Comparison of ENCODE assay signal across 2 cellular contexts in genomic region chr3:33398410-33398809, GRCh38.
TF ChIP-seq lines count a peak whose summit lies in the region.

No MANE protein-coding gene starts in this region.

TF ChIP-seq in SK-N-SH, 30 proteins besides CTCF, POLR2A, EP300 and RAD21 (continued from another document):
- TF ChIP-seq REST (IDR thresholded peaks at IDR 0.05; ENCODE audit: low read depth, low read length), result peak; percentile 73; the same call in 1 of the 2 replicates

TF ChIP-seq in SK-N-SH treated with all-trans-retinoic acid at 6 μM for 48 hours, 23 proteins besides CTCF, POLR2A, EP300 and RAD21 (continued from another document):
- no peak for TF ChIP-seq TSHZ2 (CRISPR knock-in tag; IDR thresholded peaks at IDR 0.05)
TF ChIP-seq in SK-N-SH treated with all-trans-retinoic acid at 6 μM for 48 hours: peak in this region for 0.
